Comparison of ENCODE assay signal across 25 cellular contexts in genomic region chr6:161341638-161342037, GRCh38.
"Had no signal": no experiment of that assay in that cellular context is flagged by ENCODE, and none has a peak within 500 bp of the region (broad histone marks: within the 10 kb centered on the region; RNA-seq: fewer than 3 reads in every experiment).

No MANE protein-coding gene starts in this region.

- ATAC-seq: natural killer cell treated with Interleukin-12 subunit alpha and Interleukin-12 subunit beta and Interleukin-15 and Interleukin-18, amount 100 ng/mL, for 72 hours; psoas muscle; stimulated activated effector memory CD8-positive, alpha-beta T cell treated with anti-CD3 and anti-CD28 coated beads, Interleukin-12 subunit alpha, Interleukin-12 subunit beta, amount 100 ng/mL, for 72 hours; stimulated activated naive B cell treated with anti-CD40 and anti-IgM and Interleukin-4, amounts not matched to agents 10 μg/mL and 1 μg/mL and 100 μg/mL, for 72 hours had no signal

- FAIRE-seq: small intestine, urothelium cell line had no signal

- H3K4me1 ChIP-seq: parathyroid adenoma, psoas muscle, right lobe of liver, sigmoid colon, stomach, thyroid gland, tibial nerve, upper lobe of left lung, vagina had no signal

- H3K79me2 ChIP-seq: parathyroid adenoma had no signal

- H3K9ac ChIP-seq: parathyroid adenoma had no signal

- H3K27me3 ChIP-seq: neutrophil, right lobe of liver, sigmoid colon, stomach, thyroid gland, tibial nerve, upper lobe of left lung, vagina had no signal

- H3K9me3 ChIP-seq: psoas muscle, right lobe of liver, sigmoid colon, thoracic aorta, thyroid gland, tibial nerve, upper lobe of left lung, vagina had no signal

- H3K27ac ChIP-seq: neutrophil, parathyroid adenoma, psoas muscle, right lobe of liver, sigmoid colon, stomach, thoracic aorta, thyroid gland, tibial nerve, upper lobe of left lung, vagina had no signal

- H3K36me3 ChIP-seq: neutrophil, right lobe of liver, sigmoid colon, stomach, thoracic aorta, thyroid gland, tibial nerve, upper lobe of left lung, vagina had no signal

- H2AFZ ChIP-seq: parathyroid adenoma had no signal

- DNase-seq: nephron progenitor cell; nucleus accumbens; posterior cingulate gyrus; psoas muscle; right cardiac atrium; right lobe of liver; sigmoid colon; small intestine; stimulated activated CD4-positive, alpha-beta T cell treated with anti-CD3 and anti-CD28 coated beads, Interleukin-15, amount 100 ng/mL, for 24 hours; stimulated activated CD4-positive, alpha-beta T cell treated with anti-CD3 and anti-CD28 coated beads, Interleukin-2, amount 100 ng/mL, for 24 hours; stimulated activated CD4-positive, alpha-beta T cell treated with anti-CD3 and anti-CD28 coated beads, Interleukin-2, amount 100 ng/mL, for 48 hours; stimulated activated CD4-positive, alpha-beta T cell treated with anti-CD3 and anti-CD28 coated beads, Interleukin-4, amount 100 ng/mL, for 24 hours; stimulated activated naive B cell treated with anti-CD40 and anti-IgM and Interleukin-4, amounts not matched to agents 10 μg/mL and 1 μg/mL and 100 μg/mL, for 72 hours; stimulated activated naive CD4-positive, alpha-beta T cell treated with Interleukin-2 at 50 U/mL for 16 hours; stomach; thyroid gland; upper lobe of left lung had no signal

- H3K4me3 ChIP-seq: psoas muscle, right lobe of liver, sigmoid colon, stomach, thoracic aorta, thyroid gland, tibial nerve, upper lobe of left lung, vagina had no signal
